In genomic region chr19:55434356-55434755, GRCh38 we compare ENCODE assay signal across 25 cellular contexts. TPM values are rescaled to one million over a fixed set of nuclear protein-coding genes. Genes with fewer than 3 reads are reported as not detected.
"Had no signal": no experiment of that assay in that cellular context is flagged by ENCODE, and none has a peak within 500 bp of the region (broad histone marks: within the 10 kb centered on the region; RNA-seq: fewer than 3 reads in every experiment).

No MANE protein-coding gene starts in this region.

- H3K9me3 Mint-ChIP-seq: T-helper 2 cell treated with Interferon-gamma antibody and Interleukin-4, amounts not matched to agents 5 μg/mL and 100 μg/mL, for 36 hours had no signal

- H3K27ac Mint-ChIP-seq: activated naive CD4-positive, alpha-beta T cell treated with anti-CD3 and anti-CD28 coated beads, Interleukin-2, amount 50 U/mL, for 72 hours; nephron progenitor cell; stimulated activated memory B cell treated with anti-CD40 and anti-IgM and Interleukin-4, amounts not matched to agents 10 μg/mL and 1 μg/mL and 100 μg/mL, for 72 hours; T-helper 2 cell treated with Interferon-gamma antibody and Interleukin-4, amounts not matched to agents 5 μg/mL and 100 μg/mL, for 36 hours had no signal

- H3K9me3 ChIP-seq: adrenal gland, breast epithelium, gastrocnemius medialis, left ventricle myocardium inferior, spleen, testis, upper lobe of left lung had no signal

- H3K27me3 ChIP-seq: testis had no signal

- FAIRE-seq: TTC549 had no signal

- ATAC-seq: activated naive CD4-positive, alpha-beta T cell treated with anti-CD3 and anti-CD28 coated beads, Interleukin-2, amount 50 U/mL, for 72 hours; gastrocnemius medialis; stimulated activated memory B cell treated with anti-CD40 and anti-IgM and Interleukin-4, amounts not matched to agents 10 μg/mL and 1 μg/mL and 100 μg/mL, for 72 hours had no signal

- H3K27ac ChIP-seq: adrenal gland, breast epithelium, gastrocnemius medialis, left ventricle myocardium inferior, spleen, testis, upper lobe of left lung had no signal

- DNase-seq: activated CD4-positive, alpha-beta T cell treated with anti-CD3 and anti-CD28 coated beads, Interleukin-2, amount 50 U/mL, for 4 hours; activated gamma-delta T cell; adrenal gland; cerebellar nuclear complex; effector CD4-positive, alpha-beta T cell; gastrocnemius medialis; head of caudate nucleus; left ventricle myocardium inferior; mammary epithelial cell; nephron progenitor cell; occipital lobe; spleen; stimulated activated CD4-positive, alpha-beta T cell treated with anti-CD3 and anti-CD28 coated beads, Interleukin-4, amount 100 ng/mL, for 4 hours; testis; upper lobe of left lung had no signal

- H3K4me3 ChIP-seq: adrenal gland, breast epithelium, gastrocnemius medialis, left ventricle myocardium inferior, spleen, testis, upper lobe of left lung had no signal

- H3K4me1 ChIP-seq: adrenal gland, breast epithelium, gastrocnemius medialis, left ventricle myocardium inferior, spleen, testis, upper lobe of left lung had no signal

- H3K36me3 ChIP-seq: adrenal gland, breast epithelium, gastrocnemius medialis, left ventricle myocardium inferior, spleen, upper lobe of left lung had no signal

- H3K4me3 Mint-ChIP-seq: nephron progenitor cell; stimulated activated memory B cell treated with anti-CD40 and anti-IgM and Interleukin-4, amounts not matched to agents 10 μg/mL and 1 μg/mL and 100 μg/mL, for 72 hours; T-helper 2 cell treated with Interferon-gamma antibody and Interleukin-4, amounts not matched to agents 5 μg/mL and 100 μg/mL, for 36 hours had no signal

RNA-seq across cellular contexts. Expression of gene SHISA7, which starts 8.7 kb away (rescaled TPM):
- total RNA-seq: activated CD8-positive, alpha-beta memory T cell treated with anti-CD3 and anti-CD28 coated beads for 36 hours; activated naive CD4-positive, alpha-beta T cell treated with anti-CD3 and anti-CD28 coated beads, Interleukin-2, amount 50 U/mL, for 72 hours; gastrocnemius medialis; kidney epithelial cell; left ventricle myocardium inferior; myocyte; renal cortical epithelial cell; upper lobe of left lung had no signal
- polyA plus RNA-seq: mammary epithelial cell had no signal

RNA-seq across cellular contexts. Expression of gene C19orf85, which starts 30.2 kb away (rescaled TPM):
- total RNA-seq: activated CD8-positive, alpha-beta memory T cell treated with anti-CD3 and anti-CD28 coated beads for 36 hours; activated naive CD4-positive, alpha-beta T cell treated with anti-CD3 and anti-CD28 coated beads, Interleukin-2, amount 50 U/mL, for 72 hours; adrenal gland; astrocyte; breast epithelium; gastrocnemius medialis; kidney epithelial cell; left ventricle myocardium inferior; mammary epithelial cell; myocyte; occipital lobe; renal cortical epithelial cell; spleen; testis; upper lobe of left lung had no signal
- polyA plus RNA-seq: adrenal gland, mammary epithelial cell, spleen had no signal
